8 cellular contexts compared by ENCODE assay signal in the genomic region with DNA sequence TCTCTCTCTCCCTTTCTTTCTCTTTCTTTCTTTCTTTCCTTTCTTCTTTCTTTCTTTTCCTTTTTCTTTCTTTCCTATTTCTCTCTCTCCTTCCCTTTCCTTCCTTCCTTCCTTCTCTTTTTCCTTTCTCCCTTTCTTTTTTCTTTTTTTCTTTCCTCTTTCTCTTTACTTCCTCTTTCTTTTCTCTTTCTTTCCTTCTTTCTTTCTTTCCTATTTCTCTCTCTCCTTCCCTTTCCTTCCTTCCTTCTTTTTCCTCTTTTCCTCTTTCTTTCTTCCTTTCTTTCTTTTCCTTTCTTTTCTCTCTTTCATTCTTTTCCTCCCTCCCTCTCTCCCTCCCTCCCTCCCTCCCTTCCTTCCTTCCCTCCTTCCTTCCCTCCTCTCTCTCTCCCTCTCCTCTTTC.
"Had no signal": no experiment of that assay in that cellular context is flagged by ENCODE, and none has a peak within 500 bp of the region (broad histone marks: within the 10 kb centered on the region; RNA-seq: fewer than 3 reads in every experiment).

No MANE protein-coding gene starts in this region.

- H3K9me3 ChIP-seq: HAP-1 had no signal

- H3K27ac ChIP-seq: GM23248, KMS-11 had no signal

- ATAC-seq: HCT116 had no signal

- H3K4me3 ChIP-seq: GM23248, HAP-1 had no signal

- H3K4me1 ChIP-seq: HAP-1 had no signal

- H3K36me3 ChIP-seq: HAP-1 had no signal

- DNase-seq: GM23248, GOT3, H7, IMR-90, KBM-7 had no signal
